ENCODE assay signal across 2 cellular contexts in the genomic region with DNA sequence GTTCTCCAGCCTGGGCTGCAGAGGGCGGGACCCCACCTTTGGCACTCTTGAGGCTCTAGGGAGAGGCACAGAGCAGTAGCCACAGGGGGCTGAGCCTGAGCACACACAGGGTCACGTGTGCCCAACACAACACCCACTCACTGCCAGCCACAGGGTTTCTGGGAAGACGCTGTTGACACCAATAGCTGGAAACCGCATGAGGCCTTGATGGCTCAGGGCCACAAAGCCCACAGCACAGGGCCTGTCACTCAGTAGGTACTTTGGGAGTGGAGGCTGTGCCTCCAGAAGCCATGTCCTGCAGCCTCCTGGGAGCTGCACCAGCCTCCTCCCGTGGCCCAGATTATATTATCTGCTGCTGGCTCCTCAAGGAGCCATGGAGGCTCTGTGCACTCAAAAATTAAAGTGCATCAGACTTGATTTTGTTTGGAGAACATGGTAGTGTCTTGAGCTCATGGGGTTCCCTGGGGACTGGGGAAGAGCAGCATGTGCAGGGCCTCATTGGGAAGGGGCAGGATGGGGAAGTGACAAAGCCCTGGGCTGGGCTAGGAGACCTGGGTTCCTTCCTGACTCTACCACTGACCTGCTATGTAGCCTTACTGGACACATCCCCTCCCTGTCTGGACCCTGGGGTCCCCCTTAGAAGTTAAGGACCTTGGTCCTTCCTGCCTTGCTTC.
TF ChIP-seq lines count a peak whose summit lies in the region.

No MANE protein-coding gene starts in this region.

TF ChIP-seq in HEK293, 187 proteins besides CTCF, POLR2A, EP300 and RAD21 (continued from another document and continues in another):
- TF ChIP-seq, protein P1, sequence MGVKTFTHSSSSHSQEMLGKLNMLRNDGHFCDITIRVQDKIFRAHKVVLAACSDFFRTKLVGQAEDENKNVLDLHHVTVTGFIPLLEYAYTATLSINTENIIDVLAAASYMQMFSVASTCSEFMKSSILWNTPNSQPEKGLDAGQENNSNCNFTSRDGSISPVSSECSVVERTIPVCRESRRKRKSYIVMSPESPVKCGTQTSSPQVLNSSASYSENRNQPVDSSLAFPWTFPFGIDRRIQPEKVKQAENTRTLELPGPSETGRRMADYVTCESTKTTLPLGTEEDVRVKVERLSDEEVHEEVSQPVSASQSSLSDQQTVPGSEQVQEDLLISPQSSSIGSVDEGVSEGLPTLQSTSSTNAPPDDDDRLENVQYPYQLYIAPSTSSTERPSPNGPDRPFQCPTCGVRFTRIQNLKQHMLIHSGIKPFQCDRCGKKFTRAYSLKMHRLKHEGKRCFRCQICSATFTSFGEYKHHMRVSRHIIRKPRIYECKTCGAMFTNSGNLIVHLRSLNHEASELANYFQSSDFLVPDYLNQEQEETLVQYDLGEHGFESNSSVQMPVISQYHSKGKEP (tag by site-specific recombination; IDR thresholded peaks at IDR 0.05), result peak; percentile 33; the same call in 1 of the 2 replicates
- no peak for TF ChIP-seq TRIM28 (IDR thresholded peaks at IDR 0.05; ENCODE audit: borderline replicate concordance, low read length)
- peak; percentile 40 for TF ChIP-seq KLF8 (tag by site-specific recombination; IDR thresholded peaks at IDR 0.05)
- TF ChIP-seq ZNF324 (tag by site-specific recombination; IDR thresholded peaks at IDR 0.05), result peak; percentile 60; the same call in 1 of the 2 replicates
- TF ChIP-seq ZNF776 (tag by site-specific recombination; IDR thresholded peaks at IDR 0.05; ENCODE audit: borderline replicate concordance), result no peak
- TF ChIP-seq ZNF426 (tag by site-specific recombination; IDR thresholded peaks at IDR 0.05), result no peak
- TF ChIP-seq SCRT1 (tag by site-specific recombination; IDR thresholded peaks at IDR 0.05; ENCODE audit: borderline replicate concordance), result no peak
- TF ChIP-seq ZNF837 (tag by site-specific recombination; IDR thresholded peaks at IDR 0.05), result no peak
- TF ChIP-seq, protein P2, sequence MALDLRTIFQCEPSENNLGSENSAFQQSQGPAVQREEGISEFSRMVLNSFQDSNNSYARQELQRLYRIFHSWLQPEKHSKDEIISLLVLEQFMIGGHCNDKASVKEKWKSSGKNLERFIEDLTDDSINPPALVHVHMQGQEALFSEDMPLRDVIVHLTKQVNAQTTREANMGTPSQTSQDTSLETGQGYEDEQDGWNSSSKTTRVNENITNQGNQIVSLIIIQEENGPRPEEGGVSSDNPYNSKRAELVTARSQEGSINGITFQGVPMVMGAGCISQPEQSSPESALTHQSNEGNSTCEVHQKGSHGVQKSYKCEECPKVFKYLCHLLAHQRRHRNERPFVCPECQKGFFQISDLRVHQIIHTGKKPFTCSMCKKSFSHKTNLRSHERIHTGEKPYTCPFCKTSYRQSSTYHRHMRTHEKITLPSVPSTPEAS (tag by site-specific recombination; IDR thresholded peaks at IDR 0.05), result no peak
- TF ChIP-seq ZNF132 (tag by site-specific recombination; IDR thresholded peaks at IDR 0.05; ENCODE audit: borderline replicate concordance), result no peak
- TF ChIP-seq ZNF623 (tag by site-specific recombination; IDR thresholded peaks at IDR 0.05), result no peak
- TF ChIP-seq, protein P3, sequence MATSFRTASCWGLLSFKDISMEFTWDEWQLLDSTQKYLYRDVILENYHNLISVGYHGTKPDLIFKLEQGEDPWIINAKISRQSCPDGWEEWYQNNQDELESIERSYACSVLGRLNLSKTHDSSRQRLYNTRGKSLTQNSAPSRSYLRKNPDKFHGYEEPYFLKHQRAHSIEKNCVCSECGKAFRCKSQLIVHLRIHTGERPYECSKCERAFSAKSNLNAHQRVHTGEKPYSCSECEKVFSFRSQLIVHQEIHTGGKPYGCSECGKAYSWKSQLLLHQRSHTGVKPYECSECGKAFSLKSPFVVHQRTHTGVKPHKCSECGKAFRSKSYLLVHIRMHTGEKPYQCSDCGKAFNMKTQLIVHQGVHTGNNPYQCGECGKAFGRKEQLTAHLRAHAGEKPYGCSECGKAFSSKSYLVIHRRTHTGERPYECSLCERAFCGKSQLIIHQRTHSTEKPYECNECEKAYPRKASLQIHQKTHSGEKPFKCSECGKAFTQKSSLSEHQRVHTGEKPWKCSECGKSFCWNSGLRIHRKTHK (tag by site-specific recombination; IDR thresholded peaks at IDR 0.05), result no peak
- TF ChIP-seq, protein P4, sequence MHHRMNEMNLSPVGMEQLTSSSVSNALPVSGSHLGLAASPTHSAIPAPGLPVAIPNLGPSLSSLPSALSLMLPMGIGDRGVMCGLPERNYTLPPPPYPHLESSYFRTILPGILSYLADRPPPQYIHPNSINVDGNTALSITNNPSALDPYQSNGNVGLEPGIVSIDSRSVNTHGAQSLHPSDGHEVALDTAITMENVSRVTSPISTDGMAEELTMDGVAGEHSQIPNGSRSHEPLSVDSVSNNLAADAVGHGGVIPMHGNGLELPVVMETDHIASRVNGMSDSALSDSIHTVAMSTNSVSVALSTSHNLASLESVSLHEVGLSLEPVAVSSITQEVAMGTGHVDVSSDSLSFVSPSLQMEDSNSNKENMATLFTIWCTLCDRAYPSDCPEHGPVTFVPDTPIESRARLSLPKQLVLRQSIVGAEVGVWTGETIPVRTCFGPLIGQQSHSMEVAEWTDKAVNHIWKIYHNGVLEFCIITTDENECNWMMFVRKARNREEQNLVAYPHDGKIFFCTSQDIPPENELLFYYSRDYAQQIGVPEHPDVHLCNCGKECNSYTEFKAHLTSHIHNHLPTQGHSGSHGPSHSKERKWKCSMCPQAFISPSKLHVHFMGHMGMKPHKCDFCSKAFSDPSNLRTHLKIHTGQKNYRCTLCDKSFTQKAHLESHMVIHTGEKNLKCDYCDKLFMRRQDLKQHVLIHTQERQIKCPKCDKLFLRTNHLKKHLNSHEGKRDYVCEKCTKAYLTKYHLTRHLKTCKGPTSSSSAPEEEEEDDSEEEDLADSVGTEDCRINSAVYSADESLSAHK (tag by site-specific recombination; IDR thresholded peaks at IDR 0.05), result no peak
- no peak for TF ChIP-seq ZNF768 (tag by site-specific recombination; IDR thresholded peaks at IDR 0.05)
- TF ChIP-seq ZNF292 (tag by site-specific recombination; IDR thresholded peaks at IDR 0.05; ENCODE audit: borderline replicate concordance, low read depth), result no peak
- peak; percentile 50 for TF ChIP-seq SP2 (tag by site-specific recombination; IDR thresholded peaks at IDR 0.05)
- no peak for TF ChIP-seq KLF16 (tag by site-specific recombination; IDR thresholded peaks at IDR 0.05)
- TF ChIP-seq ZNF514 (tag by site-specific recombination; IDR thresholded peaks at IDR 0.05), result no peak
- no peak for TF ChIP-seq ZFP41 (tag by site-specific recombination; IDR thresholded peaks at IDR 0.05; ENCODE audit: borderline replicate concordance)
- TF ChIP-seq ZNF311 (tag by site-specific recombination; IDR thresholded peaks at IDR 0.05; ENCODE audit: borderline replicate concordance), result no peak
- no peak for TF ChIP-seq ZNF266 (tag by site-specific recombination; IDR thresholded peaks at IDR 0.05; ENCODE audit: low read depth)
- TF ChIP-seq MEIS1 (CRISPR knock-in tag; IDR thresholded peaks at IDR 0.05; ENCODE audit: borderline replicate concordance), result no peak
- TF ChIP-seq ZNF223 (tag by site-specific recombination; IDR thresholded peaks at IDR 0.05), result no peak

TF ChIP-seq in HepG2, 621 proteins besides CTCF, POLR2A, EP300 and RAD21 (continued from another document and continues in another):
- TF ChIP-seq, protein P5, sequence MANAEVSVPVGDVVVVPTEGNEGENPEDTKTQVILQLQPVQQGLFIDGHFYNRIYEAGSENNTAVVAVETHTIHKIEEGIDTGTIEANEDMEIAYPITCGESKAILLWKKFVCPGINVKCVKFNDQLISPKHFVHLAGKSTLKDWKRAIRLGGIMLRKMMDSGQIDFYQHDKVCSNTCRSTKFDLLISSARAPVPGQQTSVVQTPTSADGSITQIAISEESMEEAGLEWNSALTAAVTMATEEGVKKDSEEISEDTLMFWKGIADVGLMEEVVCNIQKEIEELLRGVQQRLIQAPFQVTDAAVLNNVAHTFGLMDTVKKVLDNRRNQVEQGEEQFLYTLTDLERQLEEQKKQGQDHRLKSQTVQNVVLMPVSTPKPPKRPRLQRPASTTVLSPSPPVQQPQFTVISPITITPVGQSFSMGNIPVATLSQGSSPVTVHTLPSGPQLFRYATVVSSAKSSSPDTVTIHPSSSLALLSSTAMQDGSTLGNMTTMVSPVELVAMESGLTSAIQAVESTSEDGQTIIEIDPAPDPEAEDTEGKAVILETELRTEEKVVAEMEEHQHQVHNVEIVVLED (CRISPR knock-in tag; IDR thresholded peaks at IDR 0.05; ENCODE audit: borderline replicate concordance), result no peak
- TF ChIP-seq, protein P6, sequence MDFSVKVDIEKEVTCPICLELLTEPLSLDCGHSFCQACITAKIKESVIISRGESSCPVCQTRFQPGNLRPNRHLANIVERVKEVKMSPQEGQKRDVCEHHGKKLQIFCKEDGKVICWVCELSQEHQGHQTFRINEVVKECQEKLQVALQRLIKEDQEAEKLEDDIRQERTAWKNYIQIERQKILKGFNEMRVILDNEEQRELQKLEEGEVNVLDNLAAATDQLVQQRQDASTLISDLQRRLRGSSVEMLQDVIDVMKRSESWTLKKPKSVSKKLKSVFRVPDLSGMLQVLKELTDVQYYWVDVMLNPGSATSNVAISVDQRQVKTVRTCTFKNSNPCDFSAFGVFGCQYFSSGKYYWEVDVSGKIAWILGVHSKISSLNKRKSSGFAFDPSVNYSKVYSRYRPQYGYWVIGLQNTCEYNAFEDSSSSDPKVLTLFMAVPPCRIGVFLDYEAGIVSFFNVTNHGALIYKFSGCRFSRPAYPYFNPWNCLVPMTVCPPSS (IDR thresholded peaks at IDR 0.05), result no peak
- TF ChIP-seq, protein P7, sequence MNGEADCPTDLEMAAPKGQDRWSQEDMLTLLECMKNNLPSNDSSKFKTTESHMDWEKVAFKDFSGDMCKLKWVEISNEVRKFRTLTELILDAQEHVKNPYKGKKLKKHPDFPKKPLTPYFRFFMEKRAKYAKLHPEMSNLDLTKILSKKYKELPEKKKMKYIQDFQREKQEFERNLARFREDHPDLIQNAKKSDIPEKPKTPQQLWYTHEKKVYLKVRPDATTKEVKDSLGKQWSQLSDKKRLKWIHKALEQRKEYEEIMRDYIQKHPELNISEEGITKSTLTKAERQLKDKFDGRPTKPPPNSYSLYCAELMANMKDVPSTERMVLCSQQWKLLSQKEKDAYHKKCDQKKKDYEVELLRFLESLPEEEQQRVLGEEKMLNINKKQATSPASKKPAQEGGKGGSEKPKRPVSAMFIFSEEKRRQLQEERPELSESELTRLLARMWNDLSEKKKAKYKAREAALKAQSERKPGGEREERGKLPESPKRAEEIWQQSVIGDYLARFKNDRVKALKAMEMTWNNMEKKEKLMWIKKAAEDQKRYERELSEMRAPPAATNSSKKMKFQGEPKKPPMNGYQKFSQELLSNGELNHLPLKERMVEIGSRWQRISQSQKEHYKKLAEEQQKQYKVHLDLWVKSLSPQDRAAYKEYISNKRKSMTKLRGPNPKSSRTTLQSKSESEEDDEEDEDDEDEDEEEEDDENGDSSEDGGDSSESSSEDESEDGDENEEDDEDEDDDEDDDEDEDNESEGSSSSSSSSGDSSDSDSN (CRISPR knock-in tag; IDR thresholded peaks at IDR 0.05), result 0 out of 2 replicates have a peak, but pooled peaks have one; percentile 29
- TF ChIP-seq JUND (CRISPR knock-in tag; IDR thresholded peaks at IDR 0.05) (no peak), ZNF17 (CRISPR knock-in tag; IDR thresholded peaks at IDR 0.05) (no peak), SALL2 (CRISPR knock-in tag; IDR thresholded peaks at IDR 0.05) (no peak), ZNF256 (CRISPR knock-in tag; conservative IDR thresholded peaks at IDR 0.05) (no peak), ZSCAN12 (CRISPR knock-in tag; IDR thresholded peaks at IDR 0.05) (no peak), ZNF543 (CRISPR knock-in tag; IDR thresholded peaks at IDR 0.05) (no peak), CEBPG (CRISPR knock-in tag; IDR thresholded peaks at IDR 0.05) (no peak), ERF (CRISPR knock-in tag; IDR thresholded peaks at IDR 0.05) (peak; percentile 64; the same call in 1 of the 2 replicates), ZNF180 (CRISPR knock-in tag; IDR thresholded peaks at IDR 0.05; ENCODE audit: borderline replicate concordance, low read depth) (no peak), ZNF501 (CRISPR knock-in tag; IDR thresholded peaks at IDR 0.05) (no peak), ZNF619 (CRISPR knock-in tag; IDR thresholded peaks at IDR 0.05) (no peak)
- TF ChIP-seq, protein P8, sequence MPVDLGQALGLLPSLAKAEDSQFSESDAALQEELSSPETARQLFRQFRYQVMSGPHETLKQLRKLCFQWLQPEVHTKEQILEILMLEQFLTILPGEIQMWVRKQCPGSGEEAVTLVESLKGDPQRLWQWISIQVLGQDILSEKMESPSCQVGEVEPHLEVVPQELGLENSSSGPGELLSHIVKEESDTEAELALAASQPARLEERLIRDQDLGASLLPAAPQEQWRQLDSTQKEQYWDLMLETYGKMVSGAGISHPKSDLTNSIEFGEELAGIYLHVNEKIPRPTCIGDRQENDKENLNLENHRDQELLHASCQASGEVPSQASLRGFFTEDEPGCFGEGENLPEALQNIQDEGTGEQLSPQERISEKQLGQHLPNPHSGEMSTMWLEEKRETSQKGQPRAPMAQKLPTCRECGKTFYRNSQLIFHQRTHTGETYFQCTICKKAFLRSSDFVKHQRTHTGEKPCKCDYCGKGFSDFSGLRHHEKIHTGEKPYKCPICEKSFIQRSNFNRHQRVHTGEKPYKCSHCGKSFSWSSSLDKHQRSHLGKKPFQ (CRISPR knock-in tag; IDR thresholded peaks at IDR 0.05; ENCODE audit: insufficient replicate concordance), result no peak
- TF ChIP-seq, protein P9, sequence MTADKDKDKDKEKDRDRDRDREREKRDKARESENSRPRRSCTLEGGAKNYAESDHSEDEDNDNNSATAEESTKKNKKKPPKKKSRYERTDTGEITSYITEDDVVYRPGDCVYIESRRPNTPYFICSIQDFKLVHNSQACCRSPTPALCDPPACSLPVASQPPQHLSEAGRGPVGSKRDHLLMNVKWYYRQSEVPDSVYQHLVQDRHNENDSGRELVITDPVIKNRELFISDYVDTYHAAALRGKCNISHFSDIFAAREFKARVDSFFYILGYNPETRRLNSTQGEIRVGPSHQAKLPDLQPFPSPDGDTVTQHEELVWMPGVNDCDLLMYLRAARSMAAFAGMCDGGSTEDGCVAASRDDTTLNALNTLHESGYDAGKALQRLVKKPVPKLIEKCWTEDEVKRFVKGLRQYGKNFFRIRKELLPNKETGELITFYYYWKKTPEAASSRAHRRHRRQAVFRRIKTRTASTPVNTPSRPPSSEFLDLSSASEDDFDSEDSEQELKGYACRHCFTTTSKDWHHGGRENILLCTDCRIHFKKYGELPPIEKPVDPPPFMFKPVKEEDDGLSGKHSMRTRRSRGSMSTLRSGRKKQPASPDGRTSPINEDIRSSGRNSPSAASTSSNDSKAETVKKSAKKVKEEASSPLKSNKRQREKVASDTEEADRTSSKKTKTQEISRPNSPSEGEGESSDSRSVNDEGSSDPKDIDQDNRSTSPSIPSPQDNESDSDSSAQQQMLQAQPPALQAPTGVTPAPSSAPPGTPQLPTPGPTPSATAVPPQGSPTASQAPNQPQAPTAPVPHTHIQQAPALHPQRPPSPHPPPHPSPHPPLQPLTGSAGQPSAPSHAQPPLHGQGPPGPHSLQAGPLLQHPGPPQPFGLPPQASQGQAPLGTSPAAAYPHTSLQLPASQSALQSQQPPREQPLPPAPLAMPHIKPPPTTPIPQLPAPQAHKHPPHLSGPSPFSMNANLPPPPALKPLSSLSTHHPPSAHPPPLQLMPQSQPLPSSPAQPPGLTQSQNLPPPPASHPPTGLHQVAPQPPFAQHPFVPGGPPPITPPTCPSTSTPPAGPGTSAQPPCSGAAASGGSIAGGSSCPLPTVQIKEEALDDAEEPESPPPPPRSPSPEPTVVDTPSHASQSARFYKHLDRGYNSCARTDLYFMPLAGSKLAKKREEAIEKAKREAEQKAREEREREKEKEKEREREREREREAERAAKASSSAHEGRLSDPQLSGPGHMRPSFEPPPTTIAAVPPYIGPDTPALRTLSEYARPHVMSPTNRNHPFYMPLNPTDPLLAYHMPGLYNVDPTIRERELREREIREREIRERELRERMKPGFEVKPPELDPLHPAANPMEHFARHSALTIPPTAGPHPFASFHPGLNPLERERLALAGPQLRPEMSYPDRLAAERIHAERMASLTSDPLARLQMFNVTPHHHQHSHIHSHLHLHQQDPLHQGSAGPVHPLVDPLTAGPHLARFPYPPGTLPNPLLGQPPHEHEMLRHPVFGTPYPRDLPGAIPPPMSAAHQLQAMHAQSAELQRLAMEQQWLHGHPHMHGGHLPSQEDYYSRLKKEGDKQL (CRISPR knock-in tag; IDR thresholded peaks at IDR 0.05; ENCODE audit: low read depth), result no peak
